Comparison of ENCODE assay signal across 13 cellular contexts in genomic region chr2:63631501-63631900, GRCh38. TPM values are rescaled to one million over a fixed set of nuclear protein-coding genes. Genes with fewer than 3 reads are reported as not detected.
A peak's percentile ranks its signal among the peaks of the same experiment; 100 is the strongest.
DNase-seq lines count a peak whose midpoint lies in the region; TF ChIP-seq lines count a peak whose summit lies in the region.
"Had no signal": no experiment of that assay in that cellular context is flagged by ENCODE, and none has a peak within 500 bp of the region (broad histone marks: within the 10 kb centered on the region; RNA-seq: fewer than 3 reads in every experiment).

No MANE protein-coding gene starts in this region.

- H3K4me2 ChIP-seq in trophoblast cell (ENCODE audit: low read length): no peak overlapping the region

- H3K36me3 ChIP-seq in BE2C: no peaks in the 10 kb centered on the region
- H3K36me3 ChIP-seq in SJCRH30: no peaks in the 10 kb centered on the region
- peaks cover 1 to 9% of the 10 kb centered on the region in 2 experiments for H3K36me3 ChIP-seq in trophoblast cell (ENCODE audit: control insufficient read depth in 1 of 2, insufficient read depth in 2 of 2, low read length in 2 of 2)
- H3K36me3 ChIP-seq in ascending aorta: no peaks in the 10 kb centered on the region

- H3K23ac ChIP-seq in trophoblast cell (ENCODE audit: low read length): no peak overlapping the region

- no peak overlapping the region for H2AFZ ChIP-seq in trophoblast cell (ENCODE audit: insufficient read depth, low read length, poor library complexity)

- H4K91ac ChIP-seq in trophoblast cell (ENCODE audit: low read depth, low read length): no peak overlapping the region

- DNase-seq in BE2C (peak; percentile 12), EH (ENCODE audit: low read depth) (peak; percentile 24), SJCRH30 (peak; percentile 21 to 35), trophoblast cell (no peak), ascending aorta (ENCODE audit: low spot score in 2 of 2) (no peak), amniotic stem cell (lab: John Stamatoyannopoulos, UW) (no peak)
- DNase-seq: Caco-2; CD4-positive, alpha-beta T cell; DMS79 treated with DMSO at 0.1 percent for 48 hours; EL; H9 had no signal

- no peak overlapping the region for H2BK12ac ChIP-seq in trophoblast cell (ENCODE audit: low read length)

- H4K8ac ChIP-seq in trophoblast cell (ENCODE audit: low read depth, low read length): no peak overlapping the region

- H3K79me1 ChIP-seq in trophoblast cell (ENCODE audit: low read length): no peaks in the 10 kb centered on the region

- H3K4me3 ChIP-seq in BE2C (ENCODE audit: low read depth, low read length): no peak overlapping the region
- H3K4me3 ChIP-seq in SJCRH30: no peak overlapping the region
- no peak overlapping the region for H3K4me3 ChIP-seq in trophoblast cell (ENCODE audit: low read depth, low read length)
- no peak overlapping the region for H3K4me3 ChIP-seq in ascending aorta
- H3K4me3 ChIP-seq: GM12878 had no signal

- no CpG with 5 or more reads among the region's 1 CpG for WGBS in trophoblast cell (ENCODE audit: extremely low coverage, insufficient coverage, insufficient read length)

- no peak overlapping the region for H3K14ac ChIP-seq in trophoblast cell (ENCODE audit: low read length)

- no peaks in the 10 kb centered on the region for H3K4me1 ChIP-seq in BE2C
- H3K4me1 ChIP-seq in SJCRH30: peaks cover 14% of the 10 kb centered on the region
- peaks cover 0 to 3% of the 10 kb centered on the region in 2 experiments for H3K4me1 ChIP-seq in trophoblast cell (ENCODE audit: control insufficient read depth in 1 of 2, insufficient read depth in 2 of 2, low read length in 2 of 2)
- H3K4me1 ChIP-seq in ascending aorta: no peaks in the 10 kb centered on the region
- H3K4me1 ChIP-seq: Caco-2 had no signal

- intact Hi-C loops in ascending aorta (cut with DNase I): no loop called here

- H3K27ac ChIP-seq in SJCRH30: no peak overlapping the region
- no peak overlapping the region for H3K27ac ChIP-seq in trophoblast cell (ENCODE audit: low read depth, low read length)
- H3K27ac ChIP-seq in ascending aorta: no peak overlapping the region
- H3K27ac ChIP-seq: C4-2B had no signal

- H2BK5ac ChIP-seq in trophoblast cell (ENCODE audit: low read depth, low read length, poor library complexity): no peak overlapping the region

- TF ChIP-seq CTCF in BE2C (IDR thresholded peaks at IDR 0.05; ENCODE audit: low read depth, low read length): no peak
- TF ChIP-seq CTCF in ascending aorta (IDR thresholded peaks at IDR 0.05): no peak

- H3K4ac ChIP-seq in trophoblast cell (ENCODE audit: low read depth, low read length): no peak overlapping the region

- no peaks in the 10 kb centered on the region for H3K9me3 ChIP-seq in BE2C
- peaks cover 7% of the 10 kb centered on the region for H3K9me3 ChIP-seq in SJCRH30 (replicated peaks)
- peaks cover 11% of the 10 kb centered on the region for H3K9me3 ChIP-seq in trophoblast cell (ENCODE audit: insufficient read depth, low read depth, low read length)
- H3K9me3 ChIP-seq in ascending aorta: peaks cover 15 to 36% of the 10 kb centered on the region in 2 donors

- peak overlapping the region; percentile 63 for H3K9ac ChIP-seq in trophoblast cell (ENCODE audit: low read length)

- H2AK5ac ChIP-seq in trophoblast cell (ENCODE audit: low read length): no peak overlapping the region

- no peaks in the 10 kb centered on the region for H3K79me2 ChIP-seq in trophoblast cell (ENCODE audit: control insufficient read depth, insufficient read depth, low read length, poor library complexity)

- H3K27me3 ChIP-seq in BE2C (no peaks in the 10 kb centered on the region), SJCRH30 (no peaks in the 10 kb centered on the region), trophoblast cell (ENCODE audit: insufficient read depth, low read length) (no peaks in the 10 kb centered on the region), ascending aorta (no peaks in the 10 kb centered on the region)

- H3K18ac ChIP-seq in trophoblast cell (ENCODE audit: low read length): no peak overlapping the region

- H2BK120ac ChIP-seq in trophoblast cell (ENCODE audit: insufficient read depth, low read length, poor library complexity): no peak overlapping the region

- H4K12ac ChIP-seq in trophoblast cell (ENCODE audit: low read depth, low read length): no peak overlapping the region

RNA-seq across cellular contexts. Expression of gene MDH1, which starts 42.7 kb away (rescaled TPM):
- 150 TPM for polyA plus RNA-seq in BE2C (2012; ENCODE audit: insufficient read depth, insufficient read length, low read depth)
- 410 and 419 TPM in 2 replicates for total RNA-seq in SJCRH30 (2014; rRNA removed; shearing (Covaris generic))
- 154 and 165 TPM in 2 replicates for polyA plus RNA-seq in trophoblast cell (2013)
- 65.7 TPM for total RNA-seq in ascending aorta

RNA-seq across cellular contexts. Expression of gene WDPCP, which starts 43.2 kb away (rescaled TPM):
- polyA plus RNA-seq in BE2C (2012; ENCODE audit: insufficient read depth, insufficient read length, low read depth): 2.0 TPM
- total RNA-seq in SJCRH30 (2014; rRNA removed; shearing (Covaris generic)): 12.7 and 14.7 TPM in 2 replicates
- polyA plus RNA-seq in trophoblast cell (2013): 3.1 TPM in 2 replicates
- total RNA-seq in ascending aorta: 5.2 TPM

Comparison
In these comparisons a context has a peak if more than half of its experiments do, and no peak if none do; other contexts are left out.
1. DNase-seq: peak in BE2C (single experiment), EH (single experiment) and SJCRH30 (2 of 2); none in trophoblast cell (0 of 2), ascending aorta (0 of 2) and amniotic stem cell (single experiment).